8 cellular contexts compared by ENCODE assay signal in the genomic region with DNA sequence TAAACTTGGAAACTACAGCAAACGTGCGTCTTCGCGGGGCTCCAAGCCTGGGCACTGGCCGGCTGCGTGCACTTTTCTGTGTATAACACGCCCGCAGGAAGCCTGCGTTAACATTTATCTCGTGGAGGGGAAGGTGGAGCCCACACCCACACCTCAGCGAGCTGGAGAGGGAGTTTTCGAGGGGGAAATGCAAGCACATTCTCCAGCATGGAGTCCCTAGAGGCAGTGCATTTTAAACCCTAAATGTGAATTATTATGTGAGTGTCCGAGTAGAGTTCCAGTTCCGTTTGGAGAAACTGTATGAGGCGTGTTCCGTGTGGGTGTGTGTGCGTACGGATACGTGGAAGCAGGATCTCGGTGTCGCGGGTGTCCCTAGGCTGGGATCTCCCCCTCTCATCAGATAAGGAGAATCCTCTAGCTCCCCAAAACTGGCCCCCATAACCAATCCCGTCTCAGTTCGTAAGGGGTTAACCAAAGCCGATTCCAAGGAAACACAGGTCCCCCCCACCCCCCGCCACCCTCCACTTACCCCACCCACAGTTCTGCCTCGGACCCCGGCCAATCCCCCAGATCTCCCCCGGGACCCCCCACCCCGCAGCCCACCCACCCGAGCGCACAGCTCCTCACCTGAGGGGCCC. TPM values are rescaled to one million over a fixed set of nuclear protein-coding genes. Genes with fewer than 3 reads are reported as not detected.
DNase-seq lines count a peak whose midpoint lies in the region; ATAC-seq and TF ChIP-seq lines count a peak whose summit lies in the region.

No MANE protein-coding gene starts in this region.

- H3K27me3 ChIP-seq in effector memory CD4-positive, alpha-beta T cell (replicated peaks; ENCODE audit: control insufficient read depth, insufficient read depth, low read length, poor library complexity, severe bottlenecking), result no peaks in the 10 kb centered on the region

- CTCF ChIA-PET in Calu3 (lab: Charles Lee), result interaction anchor here (0.6 to 1.2 kb wide), 6 partner anchors 138 to 226 kb away, joined by 3 to 10 read pairs (median 4); no protein-coding TSS in a partner anchor

- H3K36me3 Mint-ChIP-seq in Calu3 (ENCODE audit: insufficient read depth, unreplicated experiment) (peaks cover 66% of the 10 kb centered on the region), IgD-negative memory B cell (no peaks in the 10 kb centered on the region)

- no peaks in the 10 kb centered on the region for H3K9me3 ChIP-seq in effector memory CD4-positive, alpha-beta T cell (ENCODE audit: control insufficient read depth, low read length)
- no peaks in the 10 kb centered on the region for H3K9me3 ChIP-seq in mesodermal cell (ENCODE audit: control insufficient read depth, low read length)

- BruUV-seq in Calu3 (replicated peaks; lab: Mats Ljungman, UMichigan), result no TSS peak

- H3K27me3 Mint-ChIP-seq in Calu3 (ENCODE audit: unreplicated experiment), result no peaks in the 10 kb centered on the region
- peaks cover 4% of the 10 kb centered on the region for H3K27me3 Mint-ChIP-seq in IgD-negative memory B cell

- H3K4me1 Mint-ChIP-seq in Calu3 (ENCODE audit: low read depth, unreplicated experiment), result peaks cover 3% of the 10 kb centered on the region
- H3K4me1 Mint-ChIP-seq in IgD-negative memory B cell, result peaks cover 19 to 25% (median 21%) of the 10 kb centered on the region in 3 donors

- H3K36me3 ChIP-seq in effector memory CD4-positive, alpha-beta T cell (ENCODE audit: control insufficient read depth, insufficient read depth, low read length), result no peaks in the 10 kb centered on the region
- peaks cover 10% of the 10 kb centered on the region for H3K36me3 ChIP-seq in mesodermal cell (ENCODE audit: control insufficient read depth, insufficient read depth, low read length)

- peak overlapping the region; percentile 96 for H3K4me3 ChIP-seq in effector memory CD4-positive, alpha-beta T cell (ENCODE audit: insufficient read depth, low read depth, low read length, poor library complexity, severe bottlenecking)
- peak overlapping the region; percentile 76 for H3K4me3 ChIP-seq in mesodermal cell (ENCODE audit: extremely low read depth, insufficient read depth, low read length, poor library complexity, severe bottlenecking)

- H3K4me3 Mint-ChIP-seq in Calu3 (ENCODE audit: low read depth, unreplicated experiment) (peak overlapping the region; percentile 79), IgD-negative memory B cell (peak overlapping the region; percentile 88 to 99 (median 94))

- H3K27ac Mint-ChIP-seq in Calu3 (ENCODE audit: unreplicated experiment), result peak overlapping the region; percentile 63
- peak overlapping the region; percentile 36 to 99 (median 74) for H3K27ac Mint-ChIP-seq in IgD-negative memory B cell

- no peak for TF ChIP-seq CTCF in Calu3 (IDR thresholded peaks at IDR 0.05; ENCODE audit: unreplicated experiment)

- 0% methylated on average over 3 to 8 of the region's 32 CpGs for WGBS in mesodermal cell (ENCODE audit: insufficient coverage in 2 of 2), 2 experiments

- intact Hi-C loops in Calu3 (cut with micrococcal nuclease; ENCODE audit: unreplicated experiment), result loop anchor here (2.0 to 10.0 kb wide), 3 partner anchors 137 to 311 kb away; a partner anchor contains a TSS

- no peaks in the 10 kb centered on the region for H3K9me3 Mint-ChIP-seq in Calu3 (ENCODE audit: low read depth, unreplicated experiment)
- no peaks in the 10 kb centered on the region for H3K9me3 Mint-ChIP-seq in IgD-negative memory B cell

- peaks cover 19% of the 10 kb centered on the region for H3K4me1 ChIP-seq in effector memory CD4-positive, alpha-beta T cell (ENCODE audit: control insufficient read depth, insufficient read depth, low read length, poor library complexity, severe bottlenecking)
- H3K4me1 ChIP-seq in mesodermal cell (ENCODE audit: control insufficient read depth, insufficient read depth, low read length, poor library complexity, severe bottlenecking), result peaks cover 9% of the 10 kb centered on the region

- ATAC-seq in HG03135 (IDR thresholded peaks at IDR 0.05; ENCODE audit: unreplicated experiment), result no peak

- peak overlapping the region; percentile 80 for H3K27ac ChIP-seq in effector memory CD4-positive, alpha-beta T cell (ENCODE audit: insufficient read depth, low read length, poor library complexity, severe bottlenecking)
- H3K27ac ChIP-seq in mesodermal cell (ENCODE audit: low read depth, low read length, severe bottlenecking), result peak overlapping the region; percentile 96
- peak overlapping the region; percentile 17 for H3K27ac ChIP-seq in substantia nigra (ENCODE audit: low read depth, low read length, poor library complexity, severe bottlenecking)

- peak; percentile 14 for DNase-seq in Calu3
- DNase-seq in activated CD4-positive, CD25-positive, alpha-beta regulatory T cell treated with anti-CD3 and anti-CD28 coated beads, Interleukin-2, amount 50 U/mL, for 72 hours, result peak; percentile 40
- peak; percentile 11 to 22 (median 19) for DNase-seq in effector memory CD4-positive, alpha-beta T cell
- peak in 8 of 49 donors; percentile 11 to 38 (median 26) for DNase-seq in substantia nigra (lab: John Stamatoyannopoulos, UW)
- DNase-seq in dedifferentiated amniotic fluid mesenchymal stem cell (ENCODE audit: extremely low spot score), result no peak

RNA-seq across cellular contexts. Expression of a gene that starts 0.4 kb away (rescaled TPM):
- total RNA-seq in Calu3 (2022), result 67.7 and 87.9 TPM in 2 replicates
- 7.9 TPM for polyA plus RNA-seq in IgD-negative memory B cell
- 50.2 TPM for polyA plus RNA-seq in mesodermal cell (2013, experiment 1 of 2)
- polyA plus RNA-seq in mesodermal cell (2013, experiment 2 of 2), result 38.6 TPM

Comparison
In these comparisons a context has a peak if more than half of its experiments do, and no peak if none do; other contexts are left out.
1. H3K27ac ChIP-seq: peak in every context shown above with its lines; median percentile 96 in mesodermal cell; 80 in effector memory CD4-positive, alpha-beta T cell; 17 in substantia nigra.